Comparison of ENCODE assay signal across 14 cellular contexts in genomic region chr1:199067483-199067882, GRCh38.
DNase-seq lines count a peak whose midpoint lies in the region; ATAC-seq and TF ChIP-seq lines count a peak whose summit lies in the region.
"Had no signal": no experiment of that assay in that cellular context is flagged by ENCODE, and none has a peak within 500 bp of the region (broad histone marks: within the 10 kb centered on the region; RNA-seq: fewer than 3 reads in every experiment).

No MANE protein-coding gene starts in this region.

- H3K23ac ChIP-seq in trophoblast cell (ENCODE audit: low read length): no peak overlapping the region

- H3K4me2 ChIP-seq in trophoblast cell (ENCODE audit: low read length): no peak overlapping the region
- H3K4me2 ChIP-seq: hepatocyte had no signal

- no peak overlapping the region for H3K9ac ChIP-seq in trophoblast cell (ENCODE audit: low read length)

- no peak overlapping the region for H3K14ac ChIP-seq in trophoblast cell (ENCODE audit: low read length)

- H4K8ac ChIP-seq in trophoblast cell (ENCODE audit: low read depth, low read length): no peak overlapping the region

- H3K27me3 Mint-ChIP-seq in nephron progenitor cell (ENCODE audit: low read depth, poor library complexity): no peaks in the 10 kb centered on the region
- H3K27me3 Mint-ChIP-seq: memory B cell had no signal

- no peaks in the 10 kb centered on the region for H3K4me1 ChIP-seq in trophoblast cell (ENCODE audit: control insufficient read depth in 1 of 2, insufficient read depth in 2 of 2, low read length in 2 of 2)
- H3K4me1 ChIP-seq: HAP-1 had no signal

- no CpG with 5 or more reads among the region's 2 CpGs for WGBS in trophoblast cell (ENCODE audit: extremely low coverage, insufficient coverage, insufficient read length)

- no peak overlapping the region for H3K27ac ChIP-seq in trophoblast cell (ENCODE audit: low read depth, low read length)
- H3K27ac ChIP-seq: hepatocyte had no signal

- no peak overlapping the region for H3K4ac ChIP-seq in trophoblast cell (ENCODE audit: low read depth, low read length)

- H3K79me1 ChIP-seq in trophoblast cell (ENCODE audit: low read length): no peaks in the 10 kb centered on the region

- no peaks in the 10 kb centered on the region for H3K4me1 Mint-ChIP-seq in nephron progenitor cell
- H3K4me1 Mint-ChIP-seq: memory B cell had no signal

- H2BK120ac ChIP-seq in trophoblast cell (ENCODE audit: insufficient read depth, low read length, poor library complexity): no peak overlapping the region

- no peaks in the 10 kb centered on the region for H3K36me3 Mint-ChIP-seq in nephron progenitor cell (ENCODE audit: low read depth)
- H3K36me3 Mint-ChIP-seq: memory B cell had no signal

- no peak overlapping the region for H2BK12ac ChIP-seq in trophoblast cell (ENCODE audit: low read length)

- no peak overlapping the region for H2AK5ac ChIP-seq in trophoblast cell (ENCODE audit: low read length)

- no peak overlapping the region for H2BK5ac ChIP-seq in trophoblast cell (ENCODE audit: low read depth, low read length, poor library complexity)

- ATAC-seq in GM19351 (IDR thresholded peaks at IDR 0.05; ENCODE audit: unreplicated experiment) (peak; percentile 96), HG02642 (IDR thresholded peaks at IDR 0.05; ENCODE audit: poor library complexity, unreplicated experiment) (peak; percentile 67), HG03432 (IDR thresholded peaks at IDR 0.05; ENCODE audit: unreplicated experiment) (peak; percentile 94)

- no peak overlapping the region for H3K18ac ChIP-seq in trophoblast cell (ENCODE audit: low read length)

- H3K9me3 ChIP-seq in trophoblast cell (ENCODE audit: insufficient read depth, low read depth, low read length): no peaks in the 10 kb centered on the region
- H3K9me3 ChIP-seq: HAP-1 had no signal

- no peaks in the 10 kb centered on the region for H3K9me3 Mint-ChIP-seq in nephron progenitor cell
- H3K9me3 Mint-ChIP-seq: activated CD4-positive, alpha-beta memory T cell treated with anti-CD3 and anti-CD28 coated beads, Interleukin-2, amount 10 ng/mL, durations not matched to agents 7 days and 5 days; memory B cell had no signal

- H3K4me3 Mint-ChIP-seq in nephron progenitor cell: no peak overlapping the region
- H3K4me3 Mint-ChIP-seq: activated CD4-positive, alpha-beta memory T cell treated with anti-CD3 and anti-CD28 coated beads, Interleukin-2, amount 10 ng/mL, durations not matched to agents 7 days and 5 days; memory B cell had no signal

- no peak overlapping the region for H3K27ac Mint-ChIP-seq in nephron progenitor cell
- H3K27ac Mint-ChIP-seq: activated CD4-positive, alpha-beta memory T cell treated with anti-CD3 and anti-CD28 coated beads, Interleukin-2, amount 10 ng/mL, durations not matched to agents 7 days and 5 days; memory B cell had no signal

- TF ChIP-seq CTCF in GM10266 (IDR thresholded peaks at IDR 0.05; ENCODE audit: control insufficient read depth, insufficient read depth, low read depth, missing control alignments) (no peak), nephron progenitor cell (IDR thresholded peaks at IDR 0.05) (no peak)

- no peak overlapping the region for H2AFZ ChIP-seq in trophoblast cell (ENCODE audit: insufficient read depth, low read length, poor library complexity)
- H2AFZ ChIP-seq: hepatocyte had no signal

- no peaks in the 10 kb centered on the region for H3K79me2 ChIP-seq in trophoblast cell (ENCODE audit: control insufficient read depth, insufficient read depth, low read length, poor library complexity)
- H3K79me2 ChIP-seq: hepatocyte had no signal

- H3K4me3 ChIP-seq in trophoblast cell (ENCODE audit: low read depth, low read length): no peak overlapping the region
- H3K4me3 ChIP-seq: HAP-1, hepatocyte had no signal

- H3K36me3 ChIP-seq in trophoblast cell (ENCODE audit: control insufficient read depth in 1 of 2, insufficient read depth in 2 of 2, low read length in 2 of 2): no peaks in the 10 kb centered on the region
- H3K36me3 ChIP-seq: HAP-1 had no signal

- H4K12ac ChIP-seq in trophoblast cell (ENCODE audit: low read depth, low read length): no peak overlapping the region

- DNase-seq in GM10266 (ENCODE audit: extremely low spot score): peak; percentile 13
- no peak for DNase-seq in trophoblast cell
- no peak for DNase-seq in stimulated activated CD4-positive, alpha-beta T cell treated with anti-CD3 and anti-CD28 coated beads, Interleukin-4, amount 100 ng/mL, for 1 hour
- DNase-seq in NCI-H1105 treated with DMSO at 0.1 percent for 48 hours (lab: John Stamatoyannopoulos, UW): no peak
- no peak for DNase-seq in nephron progenitor cell
- DNase-seq: activated CD4-positive, alpha-beta memory T cell treated with anti-CD3 and anti-CD28 coated beads, Interleukin-2, amount 10 ng/mL, durations not matched to agents 7 days and 5 days; effector CD8-positive, alpha-beta T cell; NCI-H526 had no signal

- H4K91ac ChIP-seq in trophoblast cell (ENCODE audit: low read depth, low read length): no peak overlapping the region

- H3K27me3 ChIP-seq in trophoblast cell (ENCODE audit: insufficient read depth, low read length): no peaks in the 10 kb centered on the region
- H3K27me3 ChIP-seq: hepatocyte had no signal
